Comparison of ENCODE assay signal across 8 cellular contexts in the genomic region with DNA sequence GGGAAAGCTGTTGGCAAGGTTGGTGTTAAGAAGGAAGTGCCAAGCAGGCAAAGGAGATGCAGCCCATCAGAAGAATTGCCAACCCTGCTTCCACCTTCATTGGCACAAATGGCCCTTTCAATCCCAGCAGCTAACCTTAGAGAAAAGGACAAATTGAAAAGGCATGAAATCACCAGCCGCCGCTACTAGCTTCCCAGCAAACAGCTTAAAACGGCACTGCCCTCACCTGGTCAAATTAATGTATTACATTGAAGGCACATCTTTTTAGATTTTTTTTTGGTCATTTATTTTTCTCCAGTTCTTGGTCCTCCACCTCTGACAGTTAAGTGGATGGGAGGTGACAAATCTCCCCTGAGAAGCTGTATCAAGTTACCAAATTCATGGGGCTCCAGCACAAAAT. TPM values are rescaled to one million over a fixed set of nuclear protein-coding genes. Genes with fewer than 3 reads are reported as not detected.
A peak's percentile ranks its signal among the peaks of the same experiment; 100 is the strongest.
DNase-seq lines count a peak whose midpoint lies in the region; ATAC-seq and TF ChIP-seq lines count a peak whose summit lies in the region.

No MANE protein-coding gene starts in this region.

- H3K4me3 ChIP-seq in heart right ventricle (no peak overlapping the region), aorta (ENCODE audit: low read length in 2 of 2) (no peak overlapping the region)

- no peak overlapping the region for H3K27ac Mint-ChIP-seq in activated CD4-positive, alpha-beta memory T cell treated with anti-CD3 and anti-CD28 coated beads for 36 hours

- H3K4me1 ChIP-seq in heart right ventricle (no peaks in the 10 kb centered on the region), aorta (ENCODE audit: control insufficient read depth in 1 of 2, insufficient read depth in 2 of 2, low read length in 2 of 2) (no peaks in the 10 kb centered on the region)

- peaks cover 12% of the 10 kb centered on the region for H3K27me3 Mint-ChIP-seq in activated CD4-positive, alpha-beta memory T cell treated with anti-CD3 and anti-CD28 coated beads for 36 hours

- no peak for DNase-seq in heart right ventricle
- no peak for DNase-seq in Right ventricle myocardium inferior (ENCODE audit: missing footprints)
- peak; percentile 11 for DNase-seq in NCI-H1092 (lab: John Stamatoyannopoulos, UW)
- DNase-seq in activated CD4-positive, alpha-beta memory T cell treated with anti-CD3 and anti-CD28 coated beads for 36 hours = peak; percentile 31
- DNase-seq in globus pallidus (ENCODE audit: low spot score) = peak; percentile 30
- peak; percentile 20 for DNase-seq in stimulated activated CD4-positive, alpha-beta T cell treated with anti-CD3 and anti-CD28 coated beads, Interleukin-2, amount 100 ng/mL, for 4 hours (ENCODE audit: low read depth)
- no peak for DNase-seq in aorta

- H3K4me1 Mint-ChIP-seq in activated CD4-positive, alpha-beta memory T cell treated with anti-CD3 and anti-CD28 coated beads for 36 hours (ENCODE audit: low read depth) = no peaks in the 10 kb centered on the region

- CTCF ChIA-PET in activated CD4-positive, alpha-beta memory T cell treated with anti-CD3 and anti-CD28 coated beads for 36 hours (lab: Charles Lee) = interaction anchor here (0.6 to 1.7 kb wide), 11 partner anchors 11 to 274 kb away, joined by 3 to 20 read pairs (median 3); no protein-coding TSS in a partner anchor

- H3K27ac ChIP-seq in heart right ventricle = no peak overlapping the region
- H3K27ac ChIP-seq in aorta (ENCODE audit: low read depth in 1 of 2, low read length in 2 of 2) = no peak overlapping the region

- peak; percentile 7 to 60 (median 52) for TF ChIP-seq CTCF in heart right ventricle (IDR thresholded peaks at IDR 0.05)

- ATAC-seq in heart right ventricle (no peak), Right ventricle myocardium inferior (no peak), GM19023 (IDR thresholded peaks at IDR 0.05; ENCODE audit: unreplicated experiment) (no peak), aorta (ENCODE audit: low FRiP score) (no peak)

- 0 to 3% methylated on average over 3 of the region's 3 CpGs for WGBS in heart right ventricle, 2 donors
- WGBS in aorta, 2 donors = 2 to 4% methylated on average over 3 of the region's 3 CpGs

- H3K9me3 ChIP-seq in heart right ventricle (no peaks in the 10 kb centered on the region), aorta (ENCODE audit: control insufficient read depth, low read length) (no peaks in the 10 kb centered on the region)

- no peak overlapping the region for H3K4me3 Mint-ChIP-seq in activated CD4-positive, alpha-beta memory T cell treated with anti-CD3 and anti-CD28 coated beads for 36 hours

- H3K9me3 Mint-ChIP-seq in activated CD4-positive, alpha-beta memory T cell treated with anti-CD3 and anti-CD28 coated beads for 36 hours = no peaks in the 10 kb centered on the region

- H3K36me3 ChIP-seq in heart right ventricle (no peaks in the 10 kb centered on the region), aorta (ENCODE audit: control insufficient read depth in 1 of 2, insufficient read depth in 2 of 2, low read length in 1 of 2) (no peaks in the 10 kb centered on the region)

- intact Hi-C loops in heart right ventricle (cut with DNase I) = no loop called here
- intact Hi-C loops in Right ventricle myocardium inferior (cut with DNase I) = no loop called here
- intact Hi-C loops in activated CD4-positive, alpha-beta memory T cell treated with anti-CD3 and anti-CD28 coated beads for 36 hours (cut with micrococcal nuclease) = loop anchor here (1.0 kb wide), 1 partner anchor 189 kb away; no protein-coding TSS in a partner anchor
- intact Hi-C loops in aorta (cut with DNase I) = no loop called here

- no peaks in the 10 kb centered on the region for H3K36me3 Mint-ChIP-seq in activated CD4-positive, alpha-beta memory T cell treated with anti-CD3 and anti-CD28 coated beads for 36 hours

- POLR2A ChIA-PET in activated CD4-positive, alpha-beta memory T cell treated with anti-CD3 and anti-CD28 coated beads for 36 hours (lab: Charles Lee) = no interaction called here

- H3K27me3 ChIP-seq in heart right ventricle (peaks cover 0 to 58% (median 0%) of the 10 kb centered on the region in 7 donors), aorta (ENCODE audit: control insufficient read depth in 1 of 2, insufficient read depth in 2 of 2, low read length in 1 of 2) (no peaks in the 10 kb centered on the region)

RNA-seq across cellular contexts. Expression of gene NHSL2, which starts 51.0 kb away (rescaled TPM):
- total RNA-seq in heart right ventricle (1 to 10 TPM; 3.4 to 8.4 (median 6.3) TPM), Right ventricle myocardium inferior (5.7 TPM), aorta (10 to 100 TPM; 28.8 to 50.4 TPM)
- polyA plus RNA-seq in heart right ventricle (1 to 10 TPM in 1 of 2 donors, under 1 TPM in 1; 0.86 to 2.3 TPM), aorta (1 to 10 TPM in 1 of 2 donors, under 1 TPM in 1; 0.88 to 3.0 TPM)
- under 1 TPM; 0.97 TPM for total RNA-seq in activated CD4-positive, alpha-beta memory T cell treated with anti-CD3 and anti-CD28 coated beads for 36 hours

Comparison
In these comparisons a context has a peak if more than half of its experiments do, and no peak if none do; other contexts are left out.
1. DNase-seq: peak in NCI-H1092 (single experiment), activated CD4-positive, alpha-beta memory T cell treated with anti-CD3 and anti-CD28 coated beads for 36 hours (single experiment), globus pallidus (single experiment) and stimulated activated CD4-positive, alpha-beta T cell treated with anti-CD3 and anti-CD28 coated beads, Interleukin-2, amount 100 ng/mL, for 4 hours (single experiment); none in heart right ventricle (0 of 2), Right ventricle myocardium inferior (single experiment) and aorta (0 of 2).